In genomic region chr17:1029196-1029911, GRCh38 we compare ENCODE assay signal across 9 cellular contexts. TPM values are rescaled to one million over a fixed set of nuclear protein-coding genes. Genes with fewer than 3 reads are reported as not detected.
A peak's percentile ranks its signal among the peaks of the same experiment; 100 is the strongest.
DNase-seq lines count a peak whose midpoint lies in the region; ATAC-seq and TF ChIP-seq lines count a peak whose summit lies in the region.
"Had no signal": no experiment of that assay in that cellular context is flagged by ENCODE, and none has a peak within 500 bp of the region (broad histone marks: within the 10 kb centered on the region; RNA-seq: fewer than 3 reads in every experiment).

No MANE protein-coding gene starts in this region.

- TF ChIP-seq CTCF in brain microvascular endothelial cell (IDR thresholded peaks at IDR 0.05; ENCODE audit: low read depth, low read length, missing control alignments) (no peak), sigmoid colon (IDR thresholded peaks at IDR 0.05) (no peak)

- H3K4me1 ChIP-seq in sigmoid colon = peaks cover 0 to 72% (median 45%) of the 10 kb centered on the region in 4 donors

- TF ChIP-seq POLR2A in sigmoid colon (IDR thresholded peaks at IDR 0.05) = no peak

- H3K36me3 ChIP-seq in brain microvascular endothelial cell (replicated peaks) = peaks cover 4% of the 10 kb centered on the region
- peaks cover 0 to 8% (median 0%) of the 10 kb centered on the region in 4 donors for H3K36me3 ChIP-seq in sigmoid colon

- ATAC-seq in left cardiac atrium (peak in 1 of 2 donors; percentile 21), HG03139 (IDR thresholded peaks at IDR 0.05; ENCODE audit: unreplicated experiment) (no peak), GM19467 (IDR thresholded peaks at IDR 0.05; ENCODE audit: unreplicated experiment) (no peak)

- 82 to 83% methylated on average over 28 of the region's 28 CpGs for WGBS in sigmoid colon, 2 donors

- H3K4me3 ChIP-seq in brain microvascular endothelial cell (ENCODE audit: low read depth, low read length) (no peak overlapping the region), sigmoid colon (peak overlapping the region in 1 of 4 donors; percentile 60)

- intact Hi-C loops in left cardiac atrium (cut with DNase I) = loop anchor here in 1 of 2 donors (2.0 kb wide), 1 partner anchor 17 kb away; no protein-coding TSS in a partner anchor
- intact Hi-C loops in sigmoid colon (cut with DNase I) = no loop called here

- H3K27ac ChIP-seq in brain microvascular endothelial cell (no peak overlapping the region), sigmoid colon (peak overlapping the region; percentile 68 to 84 (median 82))

- no peaks in the 10 kb centered on the region for H3K9me3 ChIP-seq in sigmoid colon

- TF ChIP-seq EP300 in sigmoid colon (IDR thresholded peaks at IDR 0.05) = no peak

- peak; percentile 79 for DNase-seq in GM03348 (ENCODE audit: low spot score)
- peak; percentile 63 for DNase-seq in brain microvascular endothelial cell
- peak; percentile 70 for DNase-seq in left cardiac atrium
- DNase-seq in sigmoid colon = peak; percentile 87
- DNase-seq in NCI-H2196 (lab: John Stamatoyannopoulos, UW; ENCODE audit: unreplicated experiment) = no peak
- no peak for DNase-seq in LoVo (ENCODE audit: low spot score)
- DNase-seq: activated naive CD4-positive, alpha-beta T cell treated with Interleukin-2 at 50 U/mL for 16 hours had no signal

- no peaks in the 10 kb centered on the region for H3K27me3 ChIP-seq in brain microvascular endothelial cell (replicated peaks)
- no peaks in the 10 kb centered on the region for H3K27me3 ChIP-seq in sigmoid colon

- in situ Hi-C loops in brain microvascular endothelial cell (cut with HindIII; ENCODE audit: low pct_ligation_motif_present, low sequenced_read_pairs) = no loop called here

RNA-seq across cellular contexts. Expression of gene TIMM22, which starts 32.4 kb away (rescaled TPM):
- total RNA-seq in left cardiac atrium = 10 to 100 TPM; 13.2 to 15.6 TPM
- total RNA-seq in sigmoid colon = 10 to 100 TPM in 3 of 4 donors, 1 to 10 TPM in 1; 8.0 to 13.6 (median 11.0) TPM
- polyA plus RNA-seq in sigmoid colon = 1 to 10 TPM; 6.0 to 9.2 (median 8.1) TPM

RNA-seq across cellular contexts. Expression of gene NXN, which starts 49.8 kb away (rescaled TPM):
- total RNA-seq in left cardiac atrium (10 to 100 TPM; 16.7 to 20.8 TPM), sigmoid colon (10 to 100 TPM; 50.4 to 75.9 (median 67.1) TPM)
- 10 to 100 TPM in 1 of 3 donors, 1 to 10 TPM in 2; 1.4 to 11.5 (median 8.4) TPM for polyA plus RNA-seq in sigmoid colon

Comparison
In these comparisons a context has a peak if more than half of its experiments do, and no peak if none do; other contexts are left out.
1. DNase-seq: peak in GM03348 (single experiment), brain microvascular endothelial cell (single experiment), left cardiac atrium (single experiment) and sigmoid colon (single experiment); none in NCI-H2196 (single experiment) and LoVo (single experiment).